26 cellular contexts compared by ENCODE assay signal in genomic region chr2:10650746-10651145, GRCh38.
"Had no signal": no experiment of that assay in that cellular context is flagged by ENCODE, and none has a peak within 500 bp of the region (broad histone marks: within the 10 kb centered on the region; RNA-seq: fewer than 3 reads in every experiment).

No MANE protein-coding gene starts in this region.

- H3K4me1 ChIP-seq: sigmoid colon, testis, tibial artery had no signal

- ATAC-seq: left colon; left ventricle myocardium superior; natural killer cell; psoas muscle; right cardiac atrium; stimulated activated memory B cell treated with anti-CD40 and anti-IgM and Interleukin-4, amounts not matched to agents 10 μg/mL and 1 μg/mL and 100 μg/mL, for 72 hours; stimulated activated naive CD8-positive, alpha-beta T cell treated with anti-CD3 and anti-CD28 coated beads, Interleukin-15, Interleukin-2, amounts not matched to agents 100 U/mL and 50 U/mL, for 24 hours had no signal

- H3K27me3 ChIP-seq: dorsolateral prefrontal cortex, ovary, sigmoid colon, spleen, testis, tibial artery had no signal

- H3K9me3 ChIP-seq: ovary, psoas muscle, sigmoid colon, spleen, testis, tibial artery had no signal

- H3K4me1 Mint-ChIP-seq: memory B cell had no signal

- H3K9me3 Mint-ChIP-seq: immature natural killer cell; memory B cell; natural killer cell; stimulated activated memory B cell treated with anti-CD40 and anti-IgM and Interleukin-4, amounts not matched to agents 10 μg/mL and 1 μg/mL and 100 μg/mL, for 72 hours; type B pancreatic cell had no signal

- H3K4me3 Mint-ChIP-seq: immature natural killer cell; memory B cell; natural killer cell; stimulated activated memory B cell treated with anti-CD40 and anti-IgM and Interleukin-4, amounts not matched to agents 10 μg/mL and 1 μg/mL and 100 μg/mL, for 72 hours; type B pancreatic cell had no signal

- DNase-seq: dorsolateral prefrontal cortex; effector CD4-positive, alpha-beta T cell; hypothalamus; immature natural killer cell; islet precursor cell; kidney glomerular epithelial cell; left colon; left ventricle myocardium superior; natural killer cell; occipital lobe; ovary; posterior cingulate gyrus; psoas muscle; right cardiac atrium; sigmoid colon; spleen; stimulated activated CD4-positive, alpha-beta T cell treated with anti-CD3 and anti-CD28 coated beads, Interleukin-4, amount 100 ng/mL, for 4 hours; stimulated activated naive CD8-positive, alpha-beta T cell treated with anti-CD3 and anti-CD28 coated beads, Interleukin-15, Interleukin-2, amounts not matched to agents 100 U/mL and 50 U/mL, for 24 hours; substantia nigra; testis; tibial artery had no signal

- H3K36me3 ChIP-seq: ovary had no signal

- H3K4me3 ChIP-seq: dorsolateral prefrontal cortex, lung, ovary, psoas muscle, sigmoid colon, skin epidermis, spleen, testis, tibial artery had no signal

- H3K27me3 Mint-ChIP-seq: memory B cell; stimulated activated memory B cell treated with anti-CD40 and anti-IgM and Interleukin-4, amounts not matched to agents 10 μg/mL and 1 μg/mL and 100 μg/mL, for 72 hours; type B pancreatic cell had no signal

- H3K27ac ChIP-seq: dorsolateral prefrontal cortex, ovary, psoas muscle, sigmoid colon, skin epidermis, spleen, testis, tibial artery had no signal

- H3K27ac Mint-ChIP-seq: memory B cell; natural killer cell; stimulated activated memory B cell treated with anti-CD40 and anti-IgM and Interleukin-4, amounts not matched to agents 10 μg/mL and 1 μg/mL and 100 μg/mL, for 72 hours; type B pancreatic cell had no signal
